In genomic region chr2:189698020-189698887, GRCh38 we compare ENCODE assay signal across 9 cellular contexts. TPM values are rescaled to one million over a fixed set of nuclear protein-coding genes. Genes with fewer than 3 reads are reported as not detected.
DNase-seq lines count a peak whose midpoint lies in the region; ATAC-seq and TF ChIP-seq lines count a peak whose summit lies in the region.
"Had no signal": no experiment of that assay in that cellular context is flagged by ENCODE, and none has a peak within 500 bp of the region (broad histone marks: within the 10 kb centered on the region; RNA-seq: fewer than 3 reads in every experiment).

No MANE protein-coding gene starts in this region.

- no peak overlapping the region for H4K91ac ChIP-seq in trophoblast cell (ENCODE audit: low read depth, low read length)

- 30 to 31% methylated on average over 6 of the region's 6 CpGs for WGBS in gastroesophageal sphincter (ENCODE audit: low coverage in 1 of 2), 2 donors
- WGBS in trophoblast cell (ENCODE audit: extremely low coverage, insufficient coverage, insufficient read length) = no CpG with 5 or more reads among the region's 6 CpGs

- H3K27ac Mint-ChIP-seq in activated T-cell treated with anti-CD3 and anti-CD28 coated beads, Interleukin-2, amount 50 U/mL, for 72 hours = no peak overlapping the region
- H3K27ac Mint-ChIP-seq: stimulated activated naive CD8-positive, alpha-beta T cell treated with anti-CD3 and anti-CD28 coated beads, Interleukin-15, Interleukin-2, amounts not matched to agents 100 ng/mL and 50 ng/mL, for 24 hours had no signal

- peak; percentile 60 to 70 (median 60) for TF ChIP-seq CTCF in gastroesophageal sphincter (IDR thresholded peaks at IDR 0.05)

- H3K23ac ChIP-seq in trophoblast cell (ENCODE audit: low read length) = no peak overlapping the region

- H3K4ac ChIP-seq in trophoblast cell (ENCODE audit: low read depth, low read length) = no peak overlapping the region

- DNase-seq in NCI-H1417 (lab: John Stamatoyannopoulos, UW) = peak in 2 of 3 experiments; percentile 4 to 42
- no peak for DNase-seq in NCI-H1417 treated with DMSO at 0.1 percent for 48 hours (lab: John Stamatoyannopoulos, UW)
- DNase-seq in NCI-H2029 treated with DMSO at 0.1 percent for 48 hours (lab: John Stamatoyannopoulos, UW) = peak; percentile 96
- DNase-seq in activated T-cell treated with anti-CD3 and anti-CD28 coated beads, Interleukin-2, amount 50 U/mL, for 72 hours = peak in 1 of 2 donors; percentile 35
- DNase-seq in trophoblast cell = peak; percentile 30 to 73

- no peak overlapping the region for H2BK120ac ChIP-seq in trophoblast cell (ENCODE audit: insufficient read depth, low read length, poor library complexity)

- no peaks in the 10 kb centered on the region for H3K79me2 ChIP-seq in trophoblast cell (ENCODE audit: control insufficient read depth, insufficient read depth, low read length, poor library complexity)

- TF ChIP-seq POLR2A in gastroesophageal sphincter (IDR thresholded peaks at IDR 0.05) = no peak

- H3K9ac ChIP-seq in trophoblast cell (ENCODE audit: low read length) = no peak overlapping the region

- H3K79me1 ChIP-seq in trophoblast cell (ENCODE audit: low read length) = no peaks in the 10 kb centered on the region

- peak overlapping the region; percentile 8 to 43 for H3K4me3 Mint-ChIP-seq in activated T-cell treated with anti-CD3 and anti-CD28 coated beads, Interleukin-2, amount 50 U/mL, for 72 hours
- H3K4me3 Mint-ChIP-seq: stimulated activated naive CD8-positive, alpha-beta T cell treated with anti-CD3 and anti-CD28 coated beads, Interleukin-15, Interleukin-2, amounts not matched to agents 100 ng/mL and 50 ng/mL, for 24 hours had no signal

- no peaks in the 10 kb centered on the region for H3K9me3 Mint-ChIP-seq in activated T-cell treated with anti-CD3 and anti-CD28 coated beads, Interleukin-2, amount 50 U/mL, for 72 hours
- H3K9me3 Mint-ChIP-seq: stimulated activated naive CD8-positive, alpha-beta T cell treated with anti-CD3 and anti-CD28 coated beads, Interleukin-15, Interleukin-2, amounts not matched to agents 100 ng/mL and 50 ng/mL, for 24 hours had no signal

- H2BK12ac ChIP-seq in trophoblast cell (ENCODE audit: low read length) = no peak overlapping the region

- no peaks in the 10 kb centered on the region for H3K27me3 Mint-ChIP-seq in activated T-cell treated with anti-CD3 and anti-CD28 coated beads, Interleukin-2, amount 50 U/mL, for 72 hours (ENCODE audit: low read depth)
- H3K27me3 Mint-ChIP-seq: stimulated activated naive CD8-positive, alpha-beta T cell treated with anti-CD3 and anti-CD28 coated beads, Interleukin-15, Interleukin-2, amounts not matched to agents 100 ng/mL and 50 ng/mL, for 24 hours had no signal

- ATAC-seq in GM21515 (IDR thresholded peaks at IDR 0.05; ENCODE audit: unreplicated experiment) (peak; percentile 66), gastroesophageal sphincter (peak; percentile 43), GM19328 (IDR thresholded peaks at IDR 0.05; ENCODE audit: unreplicated experiment) (no peak)
- peak; percentile 52 to 53 for ATAC-seq in activated T-cell treated with anti-CD3 and anti-CD28 coated beads, Interleukin-2, amount 50 U/mL, for 72 hours (replicated peaks in 1 of 2)

- no peaks in the 10 kb centered on the region for H3K36me3 Mint-ChIP-seq in activated T-cell treated with anti-CD3 and anti-CD28 coated beads, Interleukin-2, amount 50 U/mL, for 72 hours (ENCODE audit: insufficient read depth in 2 of 2)

- H4K12ac ChIP-seq in trophoblast cell (ENCODE audit: low read depth, low read length) = no peak overlapping the region

- H3K9me3 ChIP-seq in gastroesophageal sphincter = no peaks in the 10 kb centered on the region
- H3K9me3 ChIP-seq in trophoblast cell (ENCODE audit: insufficient read depth, low read depth, low read length) = no peaks in the 10 kb centered on the region

- TF ChIP-seq EP300 in gastroesophageal sphincter (IDR thresholded peaks at IDR 0.05) = no peak

- H3K36me3 ChIP-seq in gastroesophageal sphincter (peaks cover 0 to 18% of the 10 kb centered on the region in 2 donors), trophoblast cell (ENCODE audit: control insufficient read depth in 1 of 2, insufficient read depth in 2 of 2, low read length in 2 of 2) (no peaks in the 10 kb centered on the region)

- H3K4me3 ChIP-seq in gastroesophageal sphincter (no peak overlapping the region), trophoblast cell (ENCODE audit: low read depth, low read length) (no peak overlapping the region)

- H3K4me1 Mint-ChIP-seq in activated T-cell treated with anti-CD3 and anti-CD28 coated beads, Interleukin-2, amount 50 U/mL, for 72 hours (ENCODE audit: low read depth) = peaks cover 9% of the 10 kb centered on the region

- no peak overlapping the region for H2AFZ ChIP-seq in trophoblast cell (ENCODE audit: insufficient read depth, low read length, poor library complexity)

- H3K27ac ChIP-seq in gastroesophageal sphincter = no peak overlapping the region
- no peak overlapping the region for H3K27ac ChIP-seq in trophoblast cell (ENCODE audit: low read depth, low read length)

- no peak overlapping the region for H2BK5ac ChIP-seq in trophoblast cell (ENCODE audit: low read depth, low read length, poor library complexity)

- no peak overlapping the region for H3K4me2 ChIP-seq in trophoblast cell (ENCODE audit: low read length)

- no peak overlapping the region for H3K18ac ChIP-seq in trophoblast cell (ENCODE audit: low read length)

- no peak overlapping the region for H3K14ac ChIP-seq in trophoblast cell (ENCODE audit: low read length)

- no peak overlapping the region for H4K8ac ChIP-seq in trophoblast cell (ENCODE audit: low read depth, low read length)

- H3K4me1 ChIP-seq in gastroesophageal sphincter (peaks cover 0 to 11% (median 2%) of the 10 kb centered on the region in 3 donors), trophoblast cell (ENCODE audit: control insufficient read depth in 1 of 2, insufficient read depth in 2 of 2, low read length in 2 of 2) (no peaks in the 10 kb centered on the region)

- H2AK5ac ChIP-seq in trophoblast cell (ENCODE audit: low read length) = no peak overlapping the region

- H3K27me3 ChIP-seq in gastroesophageal sphincter (no peaks in the 10 kb centered on the region), trophoblast cell (ENCODE audit: insufficient read depth, low read length) (no peaks in the 10 kb centered on the region)

RNA-seq across cellular contexts. Expression of gene ANKAR, which starts 23.8 kb away (rescaled TPM):
- total RNA-seq in activated T-cell treated with anti-CD3 and anti-CD28 coated beads, Interleukin-2, amount 50 U/mL, for 72 hours = 1 to 10 TPM; 5.9 to 7.5 TPM
- 10 to 100 TPM in 3 of 4 donors, 1 to 10 TPM in 1; 3.7 to 36.1 (median 13.4) TPM for total RNA-seq in gastroesophageal sphincter
- polyA plus RNA-seq in trophoblast cell (2013) = 1.2 and 1.3 TPM in 2 replicates

RNA-seq across cellular contexts. Expression of gene ASNSD1, which starts 37.0 kb away (rescaled TPM):
- total RNA-seq in activated T-cell treated with anti-CD3 and anti-CD28 coated beads, Interleukin-2, amount 50 U/mL, for 72 hours = 10 to 100 TPM; 52.1 to 59.1 TPM
- total RNA-seq in gastroesophageal sphincter = 10 to 100 TPM; 40.3 to 76.1 (median 52.9) TPM
- polyA plus RNA-seq in trophoblast cell (2013) = 97.0 and 99.4 TPM in 2 replicates
